In the genomic region with DNA sequence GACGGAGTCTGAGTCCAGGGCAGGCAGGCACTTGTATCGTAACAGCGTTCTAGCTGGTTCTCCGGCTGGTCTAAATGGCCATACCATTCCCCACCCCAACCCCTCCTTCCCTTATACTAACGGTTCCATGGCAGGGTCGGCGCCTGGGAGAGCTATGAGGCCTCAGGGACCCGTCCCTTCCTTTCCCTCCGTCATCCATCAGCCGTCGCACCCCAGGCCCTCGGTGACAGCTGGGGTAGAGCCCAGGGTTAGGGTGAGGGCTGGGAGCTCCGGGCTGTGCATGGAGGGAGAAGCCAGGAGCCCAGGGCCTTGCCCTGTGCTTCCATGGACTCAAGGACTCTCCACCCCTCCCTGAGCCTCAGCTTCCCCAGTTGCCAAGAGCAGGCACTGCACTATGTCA, we compare ENCODE assay signal across 7 cellular contexts.
"Had no signal": no experiment of that assay in that cellular context is flagged by ENCODE, and none has a peak within 500 bp of the region (broad histone marks: within the 10 kb centered on the region; RNA-seq: fewer than 3 reads in every experiment).

No MANE protein-coding gene starts in this region.

- ATAC-seq: HepG2, K562 had no signal

- H3K4me3 ChIP-seq: K562 had no signal

- H3K4me3 Mint-ChIP-seq: IgD-negative memory B cell had no signal

- H3K4me1 Mint-ChIP-seq: IgD-negative memory B cell had no signal

- H3K27ac Mint-ChIP-seq: IgD-negative memory B cell had no signal

- DNase-seq: IMR-90, KBM-7, KG1 had no signal

- H3K27ac ChIP-seq: HL-60 had no signal
